In genomic region chr3:69446402-69447072, GRCh38 we compare ENCODE assay signal across 24 cellular contexts.
"Had no signal": no experiment of that assay in that cellular context is flagged by ENCODE, and none has a peak within 500 bp of the region (broad histone marks: within the 10 kb centered on the region; RNA-seq: fewer than 3 reads in every experiment).

No MANE protein-coding gene starts in this region.

- H2AFZ ChIP-seq: hepatocyte had no signal

- H3K27ac Mint-ChIP-seq: dendritic cell treated with granulocyte-macrophage colony-stimulating factor and Interleukin-4, amounts not matched to agents 40 ng/mL and 50 ng/mL, for 4 days; effector memory CD8-positive, alpha-beta T cell; endodermal cell; immature natural killer cell; mesothelial cell of epicardium had no signal

- H3K4me3 ChIP-seq: colonic mucosa, esophagus squamous epithelium, gastrocnemius medialis, heart right ventricle, hepatocyte, left lung, lower lobe of right lung, mucosa of descending colon had no signal

- H3K4me1 Mint-ChIP-seq: endodermal cell, immature natural killer cell had no signal

- H3K36me3 ChIP-seq: colonic mucosa, esophagus squamous epithelium, gastrocnemius medialis, heart right ventricle, left lung, lower lobe of right lung had no signal

- H3K27ac ChIP-seq: colonic mucosa, esophagus squamous epithelium, gastrocnemius medialis, heart right ventricle, left lung, lower lobe of right lung had no signal

- H3K27me3 Mint-ChIP-seq: dendritic cell treated with granulocyte-macrophage colony-stimulating factor and Interleukin-4, amounts not matched to agents 40 ng/mL and 50 ng/mL, for 4 days had no signal

- H3K4me3 Mint-ChIP-seq: dendritic cell treated with granulocyte-macrophage colony-stimulating factor and Interleukin-4, amounts not matched to agents 40 ng/mL and 50 ng/mL, for 4 days; effector memory CD8-positive, alpha-beta T cell; endodermal cell; immature natural killer cell; mesothelial cell of epicardium had no signal

- H3K79me2 ChIP-seq: hepatocyte had no signal

- H3K9me3 ChIP-seq: colonic mucosa, esophagus squamous epithelium, gastrocnemius medialis, heart right ventricle, left lung, lower lobe of right lung, mucosa of descending colon had no signal

- H3K36me3 Mint-ChIP-seq: immature natural killer cell, mesothelial cell of epicardium had no signal

- DNase-seq: colonic mucosa; cortex of kidney; effector CD8-positive, alpha-beta T cell; effector memory CD8-positive, alpha-beta T cell; endodermal cell; erythroblast; esophagus squamous epithelium; foreskin fibroblast; foreskin melanocyte; gastrocnemius medialis; glutamatergic neuron; heart right ventricle; immature natural killer cell; islet precursor cell; kidney; kidney glomerular epithelial cell; left lung; left ventricle myocardium superior; lower lobe of right lung; mesenchymal stem cell; mucosa of descending colon had no signal

- H3K4me1 ChIP-seq: colonic mucosa, left lung, lower lobe of right lung had no signal

- H3K9me3 Mint-ChIP-seq: dendritic cell treated with granulocyte-macrophage colony-stimulating factor and Interleukin-4, amounts not matched to agents 40 ng/mL and 50 ng/mL, for 4 days; effector memory CD8-positive, alpha-beta T cell; immature natural killer cell; mesothelial cell of epicardium had no signal

- H3K27me3 ChIP-seq: colonic mucosa, esophagus squamous epithelium, gastrocnemius medialis, heart right ventricle, hepatocyte, left lung had no signal
